In the genomic region with DNA sequence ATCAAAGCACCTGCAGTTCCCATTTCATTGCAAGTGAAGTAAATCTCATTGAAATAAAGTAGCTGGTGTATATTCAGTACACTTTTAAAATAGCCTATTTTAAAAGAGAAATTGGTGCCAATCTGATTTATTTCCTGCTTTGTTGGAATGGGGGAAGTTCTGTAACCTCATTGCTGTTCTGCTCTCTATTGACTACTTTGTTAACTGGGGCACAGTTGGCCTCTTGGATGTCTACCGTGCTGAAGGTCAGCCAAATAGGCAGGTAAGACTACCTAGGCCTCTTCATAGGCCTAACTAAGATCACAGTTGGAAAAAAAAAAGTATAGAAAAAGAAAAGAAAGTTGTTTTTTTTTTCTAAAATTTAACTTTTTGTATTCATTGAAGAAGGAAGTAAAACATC, we compare ENCODE assay signal across 21 cellular contexts. TPM values are rescaled to one million over a fixed set of nuclear protein-coding genes. Genes with fewer than 3 reads are reported as not detected.
"Had no signal": no experiment of that assay in that cellular context is flagged by ENCODE, and none has a peak within 500 bp of the region (broad histone marks: within the 10 kb centered on the region; RNA-seq: fewer than 3 reads in every experiment).

No MANE protein-coding gene starts in this region.

- H3K4me2 ChIP-seq: neural progenitor cell had no signal

- H2AFZ ChIP-seq: neural progenitor cell had no signal

- H3K4me3 ChIP-seq: breast epithelium, neural progenitor cell, stomach, thoracic aorta, vagina had no signal

- H3K9ac ChIP-seq: neural progenitor cell had no signal

- ATAC-seq: T-helper 17 cell, WTC11 had no signal

- H3K36me3 ChIP-seq: breast epithelium, neural progenitor cell, thoracic aorta, vagina had no signal

- H3K9me3 Mint-ChIP-seq: activated CD4-positive, alpha-beta T cell treated with anti-CD3 and anti-CD28 coated beads, Interleukin-2, amount 10 ng/mL, durations not matched to agents 24 days and 14 days had no signal

- DNase-seq: activated CD4-positive, alpha-beta T cell treated with anti-CD3 and anti-CD28 coated beads, Interleukin-2, amount 10 ng/mL, durations not matched to agents 24 days and 14 days; activated CD8-positive, alpha-beta memory T cell treated with anti-CD3 and anti-CD28 coated beads, Interleukin-2, amount 50 U/mL, for 48 hours; activated naive CD8-positive, alpha-beta T cell treated with anti-CD3 and anti-CD28 coated beads, Interleukin-2, amount 10 ng/mL, durations not matched to agents 7 days and 5 days; aorta; dermis blood vessel endothelial cell; erythroblast; midbrain; stimulated activated CD4-positive, alpha-beta T cell treated with anti-CD3 and anti-CD28 coated beads, Interleukin-1b, Interleukin-23, amount 100 ng/mL, for 48 hours; stomach; T-helper 17 cell had no signal

- H3K9me3 ChIP-seq: breast epithelium, stomach, thoracic aorta, vagina had no signal

- H3K4me3 Mint-ChIP-seq: activated CD4-positive, alpha-beta T cell treated with anti-CD3 and anti-CD28 coated beads, Interleukin-2, amount 10 ng/mL, durations not matched to agents 24 days and 14 days; activated naive CD8-positive, alpha-beta T cell treated with anti-CD3 and anti-CD28 coated beads, Interleukin-2, amount 10 ng/mL, durations not matched to agents 7 days and 5 days; activated T-helper 1 cell treated with anti-CD3 and anti-CD28 coated beads, Interleukin-12 subunit alpha, Interleukin-12 subunit beta, Interleukin-2, Interleukin-4 antibody, amounts not matched to agents 30 ng/mL and 10 ng/mL and 1 ng/mL, durations not matched to agents 14 hours and 24 hours and 36 hours; neural progenitor cell; T-helper 17 cell; WTC11 had no signal

- H3K27me3 ChIP-seq: breast epithelium, neural progenitor cell, stomach, vagina had no signal

- H3K27ac ChIP-seq: neural progenitor cell, thoracic aorta, vagina had no signal

- H3K27me3 Mint-ChIP-seq: activated CD4-positive, alpha-beta T cell treated with anti-CD3 and anti-CD28 coated beads, Interleukin-2, amount 10 ng/mL, durations not matched to agents 24 days and 14 days; activated naive CD8-positive, alpha-beta T cell treated with anti-CD3 and anti-CD28 coated beads, Interleukin-2, amount 10 ng/mL, durations not matched to agents 7 days and 5 days; T-helper 17 cell had no signal

- H3K27ac Mint-ChIP-seq: activated CD4-positive, alpha-beta T cell treated with anti-CD3 and anti-CD28 coated beads, Interleukin-2, amount 10 ng/mL, durations not matched to agents 24 days and 14 days; activated naive CD8-positive, alpha-beta T cell treated with anti-CD3 and anti-CD28 coated beads, Interleukin-2, amount 10 ng/mL, durations not matched to agents 7 days and 5 days; activated T-helper 1 cell treated with anti-CD3 and anti-CD28 coated beads, Interleukin-12 subunit alpha, Interleukin-12 subunit beta, Interleukin-2, Interleukin-4 antibody, amounts not matched to agents 30 ng/mL and 10 ng/mL and 1 ng/mL, durations not matched to agents 14 hours and 24 hours and 36 hours; neural progenitor cell; T-helper 17 cell had no signal

RNA-seq across cellular contexts. Expression of a gene that starts 19.2 kb away (rescaled TPM):
- total RNA-seq: activated CD4-positive, alpha-beta T cell treated with anti-CD3 and anti-CD28 coated beads, Interleukin-2, amount 10 ng/mL, durations not matched to agents 24 days and 14 days; activated naive CD8-positive, alpha-beta T cell treated with anti-CD3 and anti-CD28 coated beads, Interleukin-2, amount 10 ng/mL, durations not matched to agents 7 days and 5 days; activated T-helper 1 cell treated with anti-CD3 and anti-CD28 coated beads, Interleukin-12 subunit alpha, Interleukin-12 subunit beta, Interleukin-2, Interleukin-4 antibody, amounts not matched to agents 30 ng/mL and 10 ng/mL and 1 ng/mL, durations not matched to agents 14 hours and 24 hours and 36 hours; aorta; breast epithelium; cerebellum; dermis blood vessel endothelial cell; lower leg skin; myocyte; osteocyte; stomach; T-helper 17 cell; thoracic aorta; vagina had no signal
- polyA plus RNA-seq: keratinocyte, stomach had no signal
